In genomic region chr6:14166821-14167220, GRCh38 we compare ENCODE assay signal across 26 cellular contexts.
"Had no signal": no experiment of that assay in that cellular context is flagged by ENCODE, and none has a peak within 500 bp of the region (broad histone marks: within the 10 kb centered on the region; RNA-seq: fewer than 3 reads in every experiment).

No MANE protein-coding gene starts in this region.

- FAIRE-seq: RCC 7860 had no signal

- ATAC-seq: PC-3, WTC11 had no signal

- H3K4me3 ChIP-seq: SJSA1 had no signal

- DNase-seq: activated CD4-positive, alpha-beta memory T cell treated with anti-CD3 and anti-CD28 coated beads, Interleukin-2, amount 10 ng/mL, durations not matched to agents 7 days and 5 days; activated CD4-positive, alpha-beta T cell treated with anti-CD3 and anti-CD28 coated beads for 1 hour; activated CD4-positive, alpha-beta T cell treated with anti-CD3 and anti-CD28 coated beads, Interleukin-2, amount 50 U/mL, for 1 hour; activated gamma-delta T cell treated with Interleukin-2 at 50 U/mL for 16 hours; activated naive CD4-positive, alpha-beta T cell treated with anti-CD3 and anti-CD28 coated beads, Interleukin-2, amount 10 ng/mL, durations not matched to agents 7 days and 5 days; activated naive CD8-positive, alpha-beta T cell treated with anti-CD3 and anti-CD28 coated beads for 36 hours; activated T-cell treated with anti-CD3 and anti-CD28 coated beads, Interleukin-2, amount 50 U/mL, for 72 hours; anterior cingulate cortex; cerebellar nuclear complex; KG1; NCI-H1092; NCI-H1417 treated with DMSO at 0.1 percent for 48 hours; NCI-H1694; NCI-H2029; NCI-H2107; NCI-H2171 treated with DMSO at 0.1 percent for 48 hours; NCI-H226; NCI-H526; NCI-H774; PC-3; SHP77 had no signal

- H3K4me1 Mint-ChIP-seq: activated CD4-positive, alpha-beta memory T cell treated with anti-CD3 and anti-CD28 coated beads, Interleukin-2, amount 10 ng/mL, durations not matched to agents 7 days and 5 days; activated naive CD4-positive, alpha-beta T cell treated with anti-CD3 and anti-CD28 coated beads, Interleukin-2, amount 10 ng/mL, durations not matched to agents 7 days and 5 days; activated naive CD8-positive, alpha-beta T cell treated with anti-CD3 and anti-CD28 coated beads for 36 hours had no signal

- H3K4me1 ChIP-seq: SJSA1 had no signal

- H3K27ac Mint-ChIP-seq: activated CD4-positive, alpha-beta memory T cell treated with anti-CD3 and anti-CD28 coated beads, Interleukin-2, amount 10 ng/mL, durations not matched to agents 7 days and 5 days; activated naive CD4-positive, alpha-beta T cell treated with anti-CD3 and anti-CD28 coated beads, Interleukin-2, amount 10 ng/mL, durations not matched to agents 7 days and 5 days; activated naive CD8-positive, alpha-beta T cell treated with anti-CD3 and anti-CD28 coated beads for 36 hours; activated T-cell treated with anti-CD3 and anti-CD28 coated beads, Interleukin-2, amount 50 U/mL, for 72 hours; activated T-helper 2 cell treated with anti-CD3 and anti-CD28 coated beads, Interferon-gamma antibody, Interleukin-2, Interleukin-4, amounts not matched to agents 10 μg/mL and 5 μg/mL and 100 μg/mL, durations not matched to agents 14 hours and 24 hours and 36 hours; T-helper 1 cell treated with Interleukin-12 subunit alpha and Interleukin-12 subunit beta and Interleukin-4 antibody, amounts not matched to agents 30 μg/mL and 1 μg/mL, for 36 hours; WTC11 had no signal

- H3K36me3 ChIP-seq: SJSA1 had no signal

- H3K4me3 Mint-ChIP-seq: activated CD4-positive, alpha-beta memory T cell treated with anti-CD3 and anti-CD28 coated beads, Interleukin-2, amount 10 ng/mL, durations not matched to agents 7 days and 5 days; activated naive CD4-positive, alpha-beta T cell treated with anti-CD3 and anti-CD28 coated beads, Interleukin-2, amount 10 ng/mL, durations not matched to agents 7 days and 5 days; activated naive CD8-positive, alpha-beta T cell treated with anti-CD3 and anti-CD28 coated beads for 36 hours; activated T-cell treated with anti-CD3 and anti-CD28 coated beads, Interleukin-2, amount 50 U/mL, for 72 hours; T-helper 1 cell treated with Interleukin-12 subunit alpha and Interleukin-12 subunit beta and Interleukin-4 antibody, amounts not matched to agents 30 μg/mL and 1 μg/mL, for 36 hours; WTC11 had no signal

- H3K27me3 ChIP-seq: SJSA1 had no signal

- H3K27ac ChIP-seq: SJSA1 had no signal
